Comparison of ENCODE assay signal across 10 cellular contexts in genomic region chr18:13279181-13280065, GRCh38.
DNase-seq lines count a peak whose midpoint lies in the region; ATAC-seq and TF ChIP-seq lines count a peak whose summit lies in the region.
"Had no signal": no experiment of that assay in that cellular context is flagged by ENCODE, and none has a peak within 500 bp of the region (broad histone marks: within the 10 kb centered on the region; RNA-seq: fewer than 3 reads in every experiment).

No MANE protein-coding gene starts in this region.

- intact Hi-C loops in activated B cell treated with CpG ODN at 0.5 μM for 24 hours (cut with micrococcal nuclease): no loop called here

- peak; percentile 51 to 60 for ATAC-seq in activated CD4-positive, CD25-positive, alpha-beta regulatory T cell treated with anti-CD3 and anti-CD28 coated beads, Interleukin-2, amount 50 U/mL, for 24 hours
- ATAC-seq in activated B cell treated with CpG ODN at 0.5 μM for 24 hours (ENCODE audit: low read depth): peak; percentile 79
- ATAC-seq: A549 had no signal

- H3K4me1 Mint-ChIP-seq in activated B cell treated with CpG ODN at 0.5 μM for 24 hours (peaks cover 16% of the 10 kb centered on the region), chondrocyte (ENCODE audit: low read depth) (peaks cover 79% of the 10 kb centered on the region), HFFc6 (ENCODE audit: low read depth) (no peaks in the 10 kb centered on the region)

- POLR2A ChIA-PET in activated B cell treated with CpG ODN at 0.5 μM for 24 hours (lab: Charles Lee): no interaction called here

- H3K9me3 Mint-ChIP-seq in activated B cell treated with CpG ODN at 0.5 μM for 24 hours: no peaks in the 10 kb centered on the region
- H3K9me3 Mint-ChIP-seq in chondrocyte (ENCODE audit: low read depth): no peaks in the 10 kb centered on the region
- H3K9me3 Mint-ChIP-seq in HFFc6: peaks cover 4% of the 10 kb centered on the region; the same call in 1 of the 2 replicates

- no peak for DNase-seq in activated CD4-positive, CD25-positive, alpha-beta regulatory T cell (lab: John Stamatoyannopoulos, UW)
- DNase-seq in activated B cell treated with CpG ODN at 0.5 μM for 24 hours (no peak), chondrocyte (ENCODE audit: low spot score) (no peak), HFFc6 (no peak), midbrain (lab: John Stamatoyannopoulos, UW) (no peak), middle frontal gyrus (ENCODE audit: extremely low spot score, low spot score) (no peak)
- DNase-seq in stimulated activated naive CD4-positive, alpha-beta T cell treated with Interleukin-2 at 50 U/mL for 16 hours (lab: John Stamatoyannopoulos, UW): peak; percentile 40
- DNase-seq: SHP77 treated with DMSO at 0.1 percent for 48 hours had no signal

- H3K4me3 Mint-ChIP-seq in activated B cell treated with CpG ODN at 0.5 μM for 24 hours (peak overlapping the region; percentile 39), chondrocyte (ENCODE audit: unreplicated experiment) (no peak overlapping the region), HFFc6 (no peak overlapping the region)

- H3K27me3 Mint-ChIP-seq in activated B cell treated with CpG ODN at 0.5 μM for 24 hours (no peaks in the 10 kb centered on the region), chondrocyte (ENCODE audit: low read depth) (no peaks in the 10 kb centered on the region), HFFc6 (ENCODE audit: insufficient read depth) (peaks cover 11% of the 10 kb centered on the region)

- H3K36me3 Mint-ChIP-seq in activated B cell treated with CpG ODN at 0.5 μM for 24 hours (ENCODE audit: low read depth) (no peaks in the 10 kb centered on the region), chondrocyte (ENCODE audit: low read depth) (peaks cover 20% of the 10 kb centered on the region), HFFc6 (ENCODE audit: low read depth) (no peaks in the 10 kb centered on the region)

- CTCF ChIA-PET in activated B cell treated with CpG ODN at 0.5 μM for 24 hours (lab: Charles Lee): no interaction called here

- TF ChIP-seq CTCF in activated B cell treated with CpG ODN at 0.5 μM for 24 hours (IDR thresholded peaks at IDR 0.05) (no peak), chondrocyte (IDR thresholded peaks at IDR 0.05) (no peak), HFFc6 (IDR thresholded peaks at IDR 0.05) (no peak)

- H3K27ac Mint-ChIP-seq in activated B cell treated with CpG ODN at 0.5 μM for 24 hours (no peak overlapping the region), chondrocyte (ENCODE audit: unreplicated experiment) (peak overlapping the region; percentile 74), HFFc6 (no peak overlapping the region)
